1 cellular context compared by ENCODE assay signal in genomic region chr20:16729565-16730460, GRCh38.
TF ChIP-seq lines count a peak whose summit lies in the region.

Gene SNRPB2, plus strand, starts transcription at chr20:16730026. Its CDS starts 1,677 bp downstream, at chr20:16731703.

TF ChIP-seq in HepG2, 621 proteins besides CTCF, POLR2A, EP300 and RAD21 (continued from another document and continues in another):
- peak; percentile 59; the same call in 1 of the 2 replicates for TF ChIP-seq THAP7 (CRISPR knock-in tag; IDR thresholded peaks at IDR 0.05)
- TF ChIP-seq, protein P1, sequence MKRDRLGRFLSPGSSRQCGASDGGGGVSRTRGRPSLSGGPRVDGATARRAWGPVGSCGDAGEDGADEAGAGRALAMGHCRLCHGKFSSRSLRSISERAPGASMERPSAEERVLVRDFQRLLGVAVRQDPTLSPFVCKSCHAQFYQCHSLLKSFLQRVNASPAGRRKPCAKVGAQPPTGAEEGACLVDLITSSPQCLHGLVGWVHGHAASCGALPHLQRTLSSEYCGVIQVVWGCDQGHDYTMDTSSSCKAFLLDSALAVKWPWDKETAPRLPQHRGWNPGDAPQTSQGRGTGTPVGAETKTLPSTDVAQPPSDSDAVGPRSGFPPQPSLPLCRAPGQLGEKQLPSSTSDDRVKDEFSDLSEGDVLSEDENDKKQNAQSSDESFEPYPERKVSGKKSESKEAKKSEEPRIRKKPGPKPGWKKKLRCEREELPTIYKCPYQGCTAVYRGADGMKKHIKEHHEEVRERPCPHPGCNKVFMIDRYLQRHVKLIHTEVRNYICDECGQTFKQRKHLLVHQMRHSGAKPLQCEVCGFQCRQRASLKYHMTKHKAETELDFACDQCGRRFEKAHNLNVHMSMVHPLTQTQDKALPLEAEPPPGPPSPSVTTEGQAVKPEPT (CRISPR knock-in tag; IDR thresholded peaks at IDR 0.05; ENCODE audit: low read depth): peak; percentile 96
- peak; percentile 76 for TF ChIP-seq TEAD3 (CRISPR knock-in tag; optimal IDR thresholded peaks at IDR 0.05; ENCODE audit: borderline replicate concordance)
- TF ChIP-seq, protein P2, sequence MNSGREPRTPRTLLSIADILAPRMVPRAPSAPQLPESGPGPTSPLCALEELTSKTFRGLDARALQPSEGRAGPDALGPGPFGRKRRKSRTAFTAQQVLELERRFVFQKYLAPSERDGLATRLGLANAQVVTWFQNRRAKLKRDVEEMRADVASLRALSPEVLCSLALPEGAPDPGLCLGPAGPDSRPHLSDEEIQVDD (CRISPR knock-in tag; IDR thresholded peaks at IDR 0.05; ENCODE audit: borderline replicate concordance): peak; percentile 98
- TF ChIP-seq MBNL3 (CRISPR knock-in tag; conservative IDR thresholded peaks at IDR 0.05): peak; percentile 94
- TF ChIP-seq, protein P3, sequence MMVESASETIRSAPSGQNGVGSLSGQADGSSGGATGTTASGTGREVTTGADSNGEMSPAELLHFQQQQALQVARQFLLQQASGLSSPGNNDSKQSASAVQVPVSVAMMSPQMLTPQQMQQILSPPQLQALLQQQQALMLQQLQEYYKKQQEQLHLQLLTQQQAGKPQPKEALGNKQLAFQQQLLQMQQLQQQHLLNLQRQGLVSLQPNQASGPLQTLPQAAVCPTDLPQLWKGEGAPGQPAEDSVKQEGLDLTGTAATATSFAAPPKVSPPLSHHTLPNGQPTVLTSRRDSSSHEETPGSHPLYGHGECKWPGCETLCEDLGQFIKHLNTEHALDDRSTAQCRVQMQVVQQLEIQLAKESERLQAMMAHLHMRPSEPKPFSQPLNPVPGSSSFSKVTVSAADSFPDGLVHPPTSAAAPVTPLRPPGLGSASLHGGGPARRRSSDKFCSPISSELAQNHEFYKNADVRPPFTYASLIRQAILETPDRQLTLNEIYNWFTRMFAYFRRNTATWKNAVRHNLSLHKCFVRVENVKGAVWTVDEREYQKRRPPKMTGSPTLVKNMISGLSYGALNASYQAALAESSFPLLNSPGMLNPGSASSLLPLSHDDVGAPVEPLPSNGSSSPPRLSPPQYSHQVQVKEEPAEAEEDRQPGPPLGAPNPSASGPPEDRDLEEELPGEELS (CRISPR knock-in tag; IDR thresholded peaks at IDR 0.05): peak; percentile 77; the same call in 1 of the 2 replicates
- no peak; the same call in 1 of the 2 replicates for TF ChIP-seq FOXM1 (CRISPR knock-in tag; IDR thresholded peaks at IDR 0.05)
- TF ChIP-seq CHD2 (IDR thresholded peaks at IDR 0.05; ENCODE audit: low read depth, low read length): peak; percentile 69
- peak; percentile 98 for TF ChIP-seq SP140L (CRISPR knock-in tag; IDR thresholded peaks at IDR 0.05; ENCODE audit: borderline replicate concordance)
- TF ChIP-seq SKI (IDR thresholded peaks at IDR 0.05; ENCODE audit: partially characterized antibody): peak; percentile 89
- peak; percentile 86; the same call in 1 of the 2 replicates for TF ChIP-seq ZNF446 (CRISPR knock-in tag; IDR thresholded peaks at IDR 0.05)
- 0 out of 2 replicates have a peak, but pooled peaks have one; percentile 43 for TF ChIP-seq NCOR1 (IDR thresholded peaks at IDR 0.05; ENCODE audit: borderline replicate concordance, low read length)
- no peak for TF ChIP-seq ZFAT (CRISPR knock-in tag; conservative IDR thresholded peaks at IDR 0.05)
- peak; percentile 14; the same call in 1 of the 2 replicates for TF ChIP-seq ZNF263 (CRISPR knock-in tag; IDR thresholded peaks at IDR 0.05)
- peak; percentile 100 for TF ChIP-seq ZNF225 (CRISPR knock-in tag; IDR thresholded peaks at IDR 0.05)
- peak; percentile 86 for TF ChIP-seq ATF3 (CRISPR knock-in tag; IDR thresholded peaks at IDR 0.05)
- TF ChIP-seq ONECUT2 (CRISPR knock-in tag; IDR thresholded peaks at IDR 0.05): peak; percentile 84
- peak; percentile 57; the same call in 1 of the 2 replicates for TF ChIP-seq ZMYM3 (CRISPR knock-in tag; IDR thresholded peaks at IDR 0.05)
- peak; percentile 36; the same call in 1 of the 2 replicates for TF ChIP-seq ZNF337 (CRISPR knock-in tag; IDR thresholded peaks at IDR 0.05; ENCODE audit: borderline replicate concordance, low read depth)
- TF ChIP-seq NR2F1 (CRISPR knock-in tag; IDR thresholded peaks at IDR 0.05): peak in 1 of 2 experiments; percentile 65; a peak in 2 of 4 replicates
- TF ChIP-seq RBAK (CRISPR knock-in tag; IDR thresholded peaks at IDR 0.05): no peak
- TF ChIP-seq ZNF143 (CRISPR knock-in tag; IDR thresholded peaks at IDR 0.05): peak; percentile 69
- peak; percentile 100 for TF ChIP-seq RBM39 (IDR thresholded peaks at IDR 0.05; ENCODE audit: low read depth, low read length, poor library complexity, severe bottlenecking)
- TF ChIP-seq ZNF788 (CRISPR knock-in tag; IDR thresholded peaks at IDR 0.05; ENCODE audit: borderline replicate concordance): peak; percentile 100
- peak; percentile 28; the same call in 1 of the 2 replicates for TF ChIP-seq ZNF460 (CRISPR knock-in tag; IDR thresholded peaks at IDR 0.05; ENCODE audit: borderline replicate concordance)
- no peak for TF ChIP-seq ZNF367 (CRISPR knock-in tag; IDR thresholded peaks at IDR 0.05; ENCODE audit: borderline replicate concordance)
- peak; percentile 98 for TF ChIP-seq NFKB2 (CRISPR knock-in tag; IDR thresholded peaks at IDR 0.05; ENCODE audit: borderline replicate concordance)
- TF ChIP-seq ZNF17 (CRISPR knock-in tag; IDR thresholded peaks at IDR 0.05): 0 out of 2 replicates have a peak, but pooled peaks have one; percentile 83
- TF ChIP-seq REPIN1 (CRISPR knock-in tag; IDR thresholded peaks at IDR 0.05; ENCODE audit: borderline replicate concordance, low read depth): peak; percentile 96
- peak; percentile 75; the same call in 1 of the 2 replicates for TF ChIP-seq RFXAP (CRISPR knock-in tag; IDR thresholded peaks at IDR 0.05; ENCODE audit: borderline replicate concordance)
- TF ChIP-seq, protein P4, sequence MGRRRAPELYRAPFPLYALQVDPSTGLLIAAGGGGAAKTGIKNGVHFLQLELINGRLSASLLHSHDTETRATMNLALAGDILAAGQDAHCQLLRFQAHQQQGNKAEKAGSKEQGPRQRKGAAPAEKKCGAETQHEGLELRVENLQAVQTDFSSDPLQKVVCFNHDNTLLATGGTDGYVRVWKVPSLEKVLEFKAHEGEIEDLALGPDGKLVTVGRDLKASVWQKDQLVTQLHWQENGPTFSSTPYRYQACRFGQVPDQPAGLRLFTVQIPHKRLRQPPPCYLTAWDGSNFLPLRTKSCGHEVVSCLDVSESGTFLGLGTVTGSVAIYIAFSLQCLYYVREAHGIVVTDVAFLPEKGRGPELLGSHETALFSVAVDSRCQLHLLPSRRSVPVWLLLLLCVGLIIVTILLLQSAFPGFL (CRISPR knock-in tag; IDR thresholded peaks at IDR 0.05): peak; percentile 59; the same call in 1 of the 2 replicates
- TF ChIP-seq, protein P5, sequence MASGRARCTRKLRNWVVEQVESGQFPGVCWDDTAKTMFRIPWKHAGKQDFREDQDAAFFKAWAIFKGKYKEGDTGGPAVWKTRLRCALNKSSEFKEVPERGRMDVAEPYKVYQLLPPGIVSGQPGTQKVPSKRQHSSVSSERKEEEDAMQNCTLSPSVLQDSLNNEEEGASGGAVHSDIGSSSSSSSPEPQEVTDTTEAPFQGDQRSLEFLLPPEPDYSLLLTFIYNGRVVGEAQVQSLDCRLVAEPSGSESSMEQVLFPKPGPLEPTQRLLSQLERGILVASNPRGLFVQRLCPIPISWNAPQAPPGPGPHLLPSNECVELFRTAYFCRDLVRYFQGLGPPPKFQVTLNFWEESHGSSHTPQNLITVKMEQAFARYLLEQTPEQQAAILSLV (CRISPR knock-in tag; IDR thresholded peaks at IDR 0.05; ENCODE audit: borderline replicate concordance): peak; percentile 99
- TF ChIP-seq ZNF34 (CRISPR knock-in tag; IDR thresholded peaks at IDR 0.05; ENCODE audit: borderline replicate concordance): peak; percentile 99; the same call in 1 of the 2 replicates
- peak; percentile 99 for TF ChIP-seq ZGPAT (CRISPR knock-in tag; IDR thresholded peaks at IDR 0.05)
- TF ChIP-seq ADNP (CRISPR knock-in tag; IDR thresholded peaks at IDR 0.05): no peak
- TF ChIP-seq SIN3A (IDR thresholded peaks at IDR 0.05; ENCODE audit: borderline replicate concordance, low read depth, low read length): peak; percentile 86; the same call in 1 of the 2 replicates
- peak; percentile 95 for TF ChIP-seq HDAC2 (CRISPR knock-in tag; IDR thresholded peaks at IDR 0.05)
- TF ChIP-seq ZNF660 (CRISPR knock-in tag; IDR thresholded peaks at IDR 0.05; ENCODE audit: borderline replicate concordance, low read depth): peak; percentile 39; the same call in 1 of the 2 replicates
- TF ChIP-seq SNRNP70 (IDR thresholded peaks at IDR 0.05; ENCODE audit: low read depth, low read length): no peak
- TF ChIP-seq ZFP62 (CRISPR knock-in tag; IDR thresholded peaks at IDR 0.05): no peak
- TF ChIP-seq, protein P6, sequence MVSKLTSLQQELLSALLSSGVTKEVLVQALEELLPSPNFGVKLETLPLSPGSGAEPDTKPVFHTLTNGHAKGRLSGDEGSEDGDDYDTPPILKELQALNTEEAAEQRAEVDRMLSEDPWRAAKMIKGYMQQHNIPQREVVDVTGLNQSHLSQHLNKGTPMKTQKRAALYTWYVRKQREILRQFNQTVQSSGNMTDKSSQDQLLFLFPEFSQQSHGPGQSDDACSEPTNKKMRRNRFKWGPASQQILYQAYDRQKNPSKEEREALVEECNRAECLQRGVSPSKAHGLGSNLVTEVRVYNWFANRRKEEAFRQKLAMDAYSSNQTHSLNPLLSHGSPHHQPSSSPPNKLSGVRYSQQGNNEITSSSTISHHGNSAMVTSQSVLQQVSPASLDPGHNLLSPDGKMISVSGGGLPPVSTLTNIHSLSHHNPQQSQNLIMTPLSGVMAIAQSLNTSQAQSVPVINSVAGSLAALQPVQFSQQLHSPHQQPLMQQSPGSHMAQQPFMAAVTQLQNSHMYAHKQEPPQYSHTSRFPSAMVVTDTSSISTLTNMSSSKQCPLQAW (CRISPR knock-in tag; IDR thresholded peaks at IDR 0.05): peak; percentile 99
- peak; percentile 98 for TF ChIP-seq ARHGAP35 (CRISPR knock-in tag; IDR thresholded peaks at IDR 0.05; ENCODE audit: borderline replicate concordance)
- peak; percentile 90 for TF ChIP-seq ZNF709 (CRISPR knock-in tag; IDR thresholded peaks at IDR 0.05)
- TF ChIP-seq, protein P7, sequence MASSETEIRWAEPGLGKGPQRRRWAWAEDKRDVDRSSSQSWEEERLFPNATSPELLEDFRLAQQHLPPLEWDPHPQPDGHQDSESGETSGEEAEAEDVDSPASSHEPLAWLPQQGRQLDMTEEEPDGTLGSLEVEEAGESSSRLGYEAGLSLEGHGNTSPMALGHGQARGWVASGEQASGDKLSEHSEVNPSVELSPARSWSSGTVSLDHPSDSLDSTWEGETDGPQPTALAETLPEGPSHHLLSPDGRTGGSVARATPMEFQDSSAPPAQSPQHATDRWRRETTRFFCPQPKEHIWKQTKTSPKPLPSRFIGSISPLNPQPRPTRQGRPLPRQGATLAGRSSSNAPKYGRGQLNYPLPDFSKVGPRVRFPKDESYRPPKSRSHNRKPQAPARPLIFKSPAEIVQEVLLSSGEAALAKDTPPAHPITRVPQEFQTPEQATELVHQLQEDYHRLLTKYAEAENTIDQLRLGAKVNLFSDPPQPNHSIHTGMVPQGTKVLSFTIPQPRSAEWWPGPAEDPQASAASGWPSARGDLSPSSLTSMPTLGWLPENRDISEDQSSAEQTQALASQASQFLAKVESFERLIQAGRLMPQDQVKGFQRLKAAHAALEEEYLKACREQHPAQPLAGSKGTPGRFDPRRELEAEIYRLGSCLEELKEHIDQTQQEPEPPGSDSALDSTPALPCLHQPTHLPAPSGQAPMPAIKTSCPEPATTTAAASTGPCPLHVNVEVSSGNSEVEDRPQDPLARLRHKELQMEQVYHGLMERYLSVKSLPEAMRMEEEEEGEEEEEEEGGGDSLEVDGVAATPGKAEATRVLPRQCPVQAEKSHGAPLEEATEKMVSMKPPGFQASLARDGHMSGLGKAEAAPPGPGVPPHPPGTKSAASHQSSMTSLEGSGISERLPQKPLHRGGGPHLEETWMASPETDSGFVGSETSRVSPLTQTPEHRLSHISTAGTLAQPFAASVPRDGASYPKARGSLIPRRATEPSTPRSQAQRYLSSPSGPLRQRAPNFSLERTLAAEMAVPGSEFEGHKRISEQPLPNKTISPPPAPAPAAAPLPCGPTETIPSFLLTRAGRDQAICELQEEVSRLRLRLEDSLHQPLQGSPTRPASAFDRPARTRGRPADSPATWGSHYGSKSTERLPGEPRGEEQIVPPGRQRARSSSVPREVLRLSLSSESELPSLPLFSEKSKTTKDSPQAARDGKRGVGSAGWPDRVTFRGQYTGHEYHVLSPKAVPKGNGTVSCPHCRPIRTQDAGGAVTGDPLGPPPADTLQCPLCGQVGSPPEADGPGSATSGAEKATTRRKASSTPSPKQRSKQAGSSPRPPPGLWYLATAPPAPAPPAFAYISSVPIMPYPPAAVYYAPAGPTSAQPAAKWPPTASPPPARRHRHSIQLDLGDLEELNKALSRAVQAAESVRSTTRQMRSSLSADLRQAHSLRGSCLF (CRISPR knock-in tag; IDR thresholded peaks at IDR 0.05; ENCODE audit: borderline replicate concordance): no peak; the same call in 1 of the 2 replicates
- peak; percentile 85 for TF ChIP-seq ZNF333 (CRISPR knock-in tag; IDR thresholded peaks at IDR 0.05; ENCODE audit: borderline replicate concordance)
- no peak for TF ChIP-seq ZNF260 (CRISPR knock-in tag; IDR thresholded peaks at IDR 0.05; ENCODE audit: borderline replicate concordance, low read depth)
- TF ChIP-seq ZNF619 (CRISPR knock-in tag; IDR thresholded peaks at IDR 0.05): peak; percentile 80; the same call in 1 of the 2 replicates
- TF ChIP-seq JARID2 (CRISPR knock-in tag; IDR thresholded peaks at IDR 0.05; ENCODE audit: insufficient replicate concordance): peak; percentile 94
- TF ChIP-seq KDM6A (CRISPR knock-in tag; IDR thresholded peaks at IDR 0.05; ENCODE audit: low read depth): peak; percentile 9; the same call in 1 of the 2 replicates
- TF ChIP-seq ZNF569 (CRISPR knock-in tag; IDR thresholded peaks at IDR 0.05; ENCODE audit: borderline replicate concordance): 0 out of 2 replicates have a peak, but pooled peaks have one; percentile 96
- TF ChIP-seq ZNF782 (CRISPR knock-in tag; IDR thresholded peaks at IDR 0.05; ENCODE audit: borderline replicate concordance): peak; percentile 99
- peak; percentile 96 for TF ChIP-seq RNF2 (conservative IDR thresholded peaks at IDR 0.05; ENCODE audit: low read depth)
- peak; percentile 49; the same call in 1 of the 2 replicates for TF ChIP-seq NFIC (IDR thresholded peaks at IDR 0.05; ENCODE audit: low read length)
